In genomic region chr10:6233725-6234277, GRCh38 we compare ENCODE assay signal across 16 cellular contexts. TPM values are rescaled to one million over a fixed set of nuclear protein-coding genes. Genes with fewer than 3 reads are reported as not detected.
DNase-seq lines count a peak whose midpoint lies in the region; ATAC-seq, FAIRE-seq and TF ChIP-seq lines count a peak whose summit lies in the region.
"Had no signal": no experiment of that assay in that cellular context is flagged by ENCODE, and none has a peak within 500 bp of the region (broad histone marks: within the 10 kb centered on the region; RNA-seq: fewer than 3 reads in every experiment).

No MANE protein-coding gene starts in this region.

- no peaks in the 10 kb centered on the region for H3K9me3 Mint-ChIP-seq in stimulated activated effector memory CD8-positive, alpha-beta T cell treated with anti-CD3 and anti-CD28 coated beads, Interleukin-12 subunit alpha, Interleukin-12 subunit beta, amount 100 ng/mL, for 72 hours
- H3K9me3 Mint-ChIP-seq: IgD-negative memory B cell had no signal

- peaks cover 100% of the 10 kb centered on the region for H3K36me3 Mint-ChIP-seq in stimulated activated effector memory CD8-positive, alpha-beta T cell treated with anti-CD3 and anti-CD28 coated beads, Interleukin-12 subunit alpha, Interleukin-12 subunit beta, amount 100 ng/mL, for 72 hours

- DNase-seq in cardiac muscle cell (ENCODE audit: low read depth in 1 of 2, low spot score in 1 of 2) (no peak), cardiac septum (ENCODE audit: low spot score) (no peak), ascending aorta (ENCODE audit: low spot score in 2 of 2) (no peak), kidney (peak; percentile 22), dedifferentiated amniotic fluid mesenchymal stem cell (ENCODE audit: extremely low spot score) (no peak)
- no peak for DNase-seq in stimulated activated effector memory CD8-positive, alpha-beta T cell treated with anti-CD3 and anti-CD28 coated beads, Interleukin-12 subunit alpha, Interleukin-12 subunit beta, amount 100 ng/mL, for 72 hours (ENCODE audit: low spot score in 2 of 2)
- DNase-seq in effector memory CD4-positive, alpha-beta T cell: no peak
- DNase-seq: H7; MV-4-11; NCI-H1417; NCI-H187 treated with DMSO at 0.1 percent for 48 hours; NCI-H446; NK-92 treated with Interleukin-12 subunit alpha and Interleukin-12 subunit beta, amount 100 ng/mL, for 24 hours; SIG-M5 had no signal

- no peak overlapping the region for H3K9ac ChIP-seq in kidney (ENCODE audit: low read length in 2 of 2)

- peak overlapping the region; percentile 57 for H3K27ac ChIP-seq in cardiac muscle cell
- peak overlapping the region; percentile 2 to 66 for H3K27ac ChIP-seq in ascending aorta
- H3K27ac ChIP-seq in kidney (ENCODE audit: low read depth in 2 of 2, low read length in 2 of 2): no peak overlapping the region
- no peak overlapping the region for H3K27ac ChIP-seq in effector memory CD4-positive, alpha-beta T cell (ENCODE audit: insufficient read depth, low read length, poor library complexity, severe bottlenecking)

- FAIRE-seq in kidney (lab: Jason Lieb, UNC): no peak

- no peaks in the 10 kb centered on the region for H3K9me3 ChIP-seq in cardiac muscle cell (ENCODE audit: low read depth)
- H3K9me3 ChIP-seq in ascending aorta: no peaks in the 10 kb centered on the region
- H3K9me3 ChIP-seq in kidney (ENCODE audit: control insufficient read depth in 1 of 2, low read length in 2 of 2): no peaks in the 10 kb centered on the region
- H3K9me3 ChIP-seq in effector memory CD4-positive, alpha-beta T cell (ENCODE audit: control insufficient read depth, low read length): no peaks in the 10 kb centered on the region

- H3K4me1 Mint-ChIP-seq in stimulated activated effector memory CD8-positive, alpha-beta T cell treated with anti-CD3 and anti-CD28 coated beads, Interleukin-12 subunit alpha, Interleukin-12 subunit beta, amount 100 ng/mL, for 72 hours: peaks cover 24% of the 10 kb centered on the region

- TF ChIP-seq CTCF in cardiac muscle cell (IDR thresholded peaks at IDR 0.05; ENCODE audit: low read depth, low read length): no peak
- no peak for TF ChIP-seq CTCF in ascending aorta (IDR thresholded peaks at IDR 0.05)
- TF ChIP-seq CTCF in kidney (IDR thresholded peaks at IDR 0.05; ENCODE audit: borderline replicate concordance, extremely low read depth, insufficient read depth): no peak

- peak overlapping the region; percentile 56 for H3K27ac Mint-ChIP-seq in stimulated activated effector memory CD8-positive, alpha-beta T cell treated with anti-CD3 and anti-CD28 coated beads, Interleukin-12 subunit alpha, Interleukin-12 subunit beta, amount 100 ng/mL, for 72 hours
- H3K27ac Mint-ChIP-seq: IgD-negative memory B cell had no signal

- no peak overlapping the region for H3K4me3 Mint-ChIP-seq in stimulated activated effector memory CD8-positive, alpha-beta T cell treated with anti-CD3 and anti-CD28 coated beads, Interleukin-12 subunit alpha, Interleukin-12 subunit beta, amount 100 ng/mL, for 72 hours
- H3K4me3 Mint-ChIP-seq: IgD-negative memory B cell had no signal

- H3K36me3 ChIP-seq in cardiac muscle cell: peaks cover 49% of the 10 kb centered on the region
- H3K36me3 ChIP-seq in ascending aorta: peaks cover 69 to 84% of the 10 kb centered on the region in 2 donors
- peaks cover 7 to 12% of the 10 kb centered on the region in 2 donors for H3K36me3 ChIP-seq in kidney (ENCODE audit: control insufficient read depth in 1 of 2, insufficient read depth in 2 of 2, low read length in 2 of 2)
- H3K36me3 ChIP-seq in effector memory CD4-positive, alpha-beta T cell (ENCODE audit: control insufficient read depth, insufficient read depth, low read length): peaks cover 35% of the 10 kb centered on the region

- H3K4me3 ChIP-seq in cardiac muscle cell: no peak overlapping the region
- H3K4me3 ChIP-seq in ascending aorta: no peak overlapping the region
- H3K4me3 ChIP-seq in kidney (ENCODE audit: low read length in 2 of 2): no peak overlapping the region
- H3K4me3 ChIP-seq in effector memory CD4-positive, alpha-beta T cell (ENCODE audit: insufficient read depth, low read depth, low read length, poor library complexity, severe bottlenecking): no peak overlapping the region

- no peak for ATAC-seq in stimulated activated effector memory CD8-positive, alpha-beta T cell treated with anti-CD3 and anti-CD28 coated beads, Interleukin-12 subunit alpha, Interleukin-12 subunit beta, amount 100 ng/mL, for 72 hours
- no peak for ATAC-seq in GM18867 (IDR thresholded peaks at IDR 0.05; ENCODE audit: unreplicated experiment)

- H3K27me3 ChIP-seq in cardiac muscle cell: no peaks in the 10 kb centered on the region
- no peaks in the 10 kb centered on the region for H3K27me3 ChIP-seq in ascending aorta
- H3K27me3 ChIP-seq in effector memory CD4-positive, alpha-beta T cell (replicated peaks; ENCODE audit: control insufficient read depth, insufficient read depth, low read length, poor library complexity, severe bottlenecking): no peaks in the 10 kb centered on the region

- intact Hi-C loops in cardiac septum (cut with DNase I) (no loop called here), ascending aorta (cut with DNase I) (no loop called here), kidney (cut with DNase I) (no loop called here)

- H3K4me1 ChIP-seq in cardiac muscle cell (ENCODE audit: low read depth) (no peaks in the 10 kb centered on the region), ascending aorta (no peaks in the 10 kb centered on the region), kidney (ENCODE audit: control insufficient read depth in 1 of 2, insufficient read depth in 1 of 2, low read depth in 1 of 2, low read length in 2 of 2) (no peaks in the 10 kb centered on the region)
- no peaks in the 10 kb centered on the region for H3K4me1 ChIP-seq in effector memory CD4-positive, alpha-beta T cell (ENCODE audit: control insufficient read depth, insufficient read depth, low read length, poor library complexity, severe bottlenecking)

RNA-seq across cellular contexts. Expression of gene PFKFB3, which starts 31.1 kb away (rescaled TPM):
- 47.6 and 55.8 TPM in 2 replicates for total RNA-seq in cardiac muscle cell
- 37.1 and 47.6 TPM in 2 replicates for polyA plus RNA-seq in cardiac muscle cell
- total RNA-seq in cardiac septum: 13.8 TPM
- 68.0 TPM for total RNA-seq in ascending aorta
- 141 TPM for total RNA-seq in kidney
- polyA plus RNA-seq in kidney (ENCODE audit: insufficient read depth, low read depth, low replicate concordance): 34.9 TPM

Comparison
In these comparisons a context has a peak if more than half of its experiments do, and no peak if none do; other contexts are left out.
1. H3K27ac ChIP-seq: peak in cardiac muscle cell (single experiment) and ascending aorta (2 of 2); none in kidney (0 of 2) and effector memory CD4-positive, alpha-beta T cell (single experiment).